In the genomic region with DNA sequence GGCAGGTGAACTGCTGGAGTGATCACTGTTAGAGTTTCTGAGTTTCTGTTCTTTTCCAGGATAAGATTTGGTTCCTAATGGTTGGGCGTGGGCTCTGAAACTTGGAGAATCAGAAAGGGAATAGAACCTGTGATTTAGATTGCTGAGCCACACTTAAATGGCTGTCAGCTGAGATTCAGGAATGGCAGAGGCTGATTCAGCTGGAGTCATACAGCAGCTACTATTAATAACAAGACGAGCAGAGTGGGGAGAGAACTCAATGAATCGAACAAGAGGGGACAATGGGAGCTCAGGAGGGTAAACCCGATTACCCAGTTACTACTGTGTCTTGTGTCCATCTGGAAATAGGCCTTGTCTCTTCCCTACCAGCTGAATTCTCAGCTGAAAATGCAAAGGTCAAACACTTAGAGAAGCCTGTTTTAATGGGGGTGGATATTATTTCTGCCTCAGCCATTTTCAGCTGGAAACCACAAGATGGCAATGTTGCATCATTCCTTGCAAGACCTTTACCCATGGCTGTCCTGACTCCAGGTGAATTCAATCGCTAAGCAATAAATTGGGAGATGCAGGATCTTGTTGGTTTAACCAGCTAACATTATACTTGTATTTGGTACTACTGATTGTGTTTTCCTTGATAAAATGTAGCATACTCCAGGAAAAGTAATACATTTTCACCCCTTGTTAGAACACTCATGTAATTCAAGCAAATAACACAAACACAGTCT, we compare ENCODE assay signal across 8 cellular contexts.
DNase-seq lines count a peak whose midpoint lies in the region; ATAC-seq, FAIRE-seq and TF ChIP-seq lines count a peak whose summit lies in the region.

No MANE protein-coding gene starts in this region.

- no peak for TF ChIP-seq EP300 in sigmoid colon (IDR thresholded peaks at IDR 0.05)

- H3K36me3 ChIP-seq in sigmoid colon, result no peaks in the 10 kb centered on the region

- peak; percentile 25 for DNase-seq in D721Med (ENCODE audit: insufficient read length, low spot score)
- peak; percentile 18 for DNase-seq in NCI-H2196 treated with DMSO at 0.1 percent for 48 hours (lab: John Stamatoyannopoulos, UW; ENCODE audit: unreplicated experiment)
- DNase-seq in activated naive CD8-positive, alpha-beta T cell treated with anti-CD3 and anti-CD28 coated beads, Interleukin-2, amount 50 U/mL, for 24 hours, result no peak
- no peak for DNase-seq in left ventricle myocardium superior
- DNase-seq in sigmoid colon, result no peak
- DNase-seq in effector CD4-positive, alpha-beta T cell, result no peak

- no peak overlapping the region for H3K27ac ChIP-seq in sigmoid colon

- TF ChIP-seq CTCF in D721Med (IDR thresholded peaks at IDR 0.05; ENCODE audit: insufficient read depth, missing control alignments) (peak; percentile 98), sigmoid colon (IDR thresholded peaks at IDR 0.05) (peak; percentile 40 to 75 (median 68))

- H3K27me3 ChIP-seq in sigmoid colon, result no peaks in the 10 kb centered on the region

- 45 to 51% methylated on average over 5 of the region's 5 CpGs for WGBS in sigmoid colon, 2 donors

- H3K27me3 Mint-ChIP-seq in activated naive CD8-positive, alpha-beta T cell treated with anti-CD3 and anti-CD28 coated beads, Interleukin-2, amount 50 U/mL, for 24 hours, result peaks cover 9% of the 10 kb centered on the region

- H3K36me3 Mint-ChIP-seq in activated naive CD8-positive, alpha-beta T cell treated with anti-CD3 and anti-CD28 coated beads, Interleukin-2, amount 50 U/mL, for 24 hours (ENCODE audit: low read depth), result no peaks in the 10 kb centered on the region

- intact Hi-C loops in left ventricle myocardium superior (cut with micrococcal nuclease), result loop anchor here (5.0 kb wide), 1 partner anchor 40 kb away; no protein-coding TSS in a partner anchor
- intact Hi-C loops in sigmoid colon (cut with DNase I), result loop anchor here (2.0 kb wide), 1 partner anchor 42 kb away; no protein-coding TSS in a partner anchor

- FAIRE-seq in D721Med (lab: Jason Lieb, UNC), result peak; percentile 96

- H3K4me3 ChIP-seq in sigmoid colon, result no peak overlapping the region

- no peak for TF ChIP-seq POLR2A in sigmoid colon (IDR thresholded peaks at IDR 0.05)

- peaks cover 2% of the 10 kb centered on the region for H3K4me1 Mint-ChIP-seq in activated naive CD8-positive, alpha-beta T cell treated with anti-CD3 and anti-CD28 coated beads, Interleukin-2, amount 50 U/mL, for 24 hours

- ATAC-seq in GM19328 (IDR thresholded peaks at IDR 0.05; ENCODE audit: unreplicated experiment) (peak; percentile 71), HG03196 (IDR thresholded peaks at IDR 0.05; ENCODE audit: unreplicated experiment) (peak; percentile 79), left ventricle myocardium superior (peak; percentile 94)
- ATAC-seq in activated naive CD8-positive, alpha-beta T cell treated with anti-CD3 and anti-CD28 coated beads, Interleukin-2, amount 50 U/mL, for 24 hours, result peak; percentile 36

- H3K9me3 ChIP-seq in sigmoid colon, result no peaks in the 10 kb centered on the region

- no peak overlapping the region for H3K4me3 Mint-ChIP-seq in activated naive CD8-positive, alpha-beta T cell treated with anti-CD3 and anti-CD28 coated beads, Interleukin-2, amount 50 U/mL, for 24 hours

- no peak overlapping the region for H3K27ac Mint-ChIP-seq in activated naive CD8-positive, alpha-beta T cell treated with anti-CD3 and anti-CD28 coated beads, Interleukin-2, amount 50 U/mL, for 24 hours

- no peaks in the 10 kb centered on the region for H3K4me1 ChIP-seq in sigmoid colon

- H3K9me3 Mint-ChIP-seq in activated naive CD8-positive, alpha-beta T cell treated with anti-CD3 and anti-CD28 coated beads, Interleukin-2, amount 50 U/mL, for 24 hours, result no peaks in the 10 kb centered on the region

Comparison
In these comparisons a context has a peak if more than half of its experiments do, and no peak if none do; other contexts are left out.
1. DNase-seq: peak in D721Med (single experiment) and NCI-H2196 treated with DMSO at 0.1 percent for 48 hours (single experiment); none in activated naive CD8-positive, alpha-beta T cell treated with anti-CD3 and anti-CD28 coated beads, Interleukin-2, amount 50 U/mL, for 24 hours (single experiment), left ventricle myocardium superior (single experiment), sigmoid colon (single experiment) and effector CD4-positive, alpha-beta T cell (single experiment).
2. ATAC-seq: peak in every context shown above with its lines; median percentile 94 in left ventricle myocardium superior; 79 in HG03196; 71 in GM19328; 36 in activated naive CD8-positive, alpha-beta T cell treated with anti-CD3 and anti-CD28 coated beads, Interleukin-2, amount 50 U/mL, for 24 hours.